In the genomic region with DNA sequence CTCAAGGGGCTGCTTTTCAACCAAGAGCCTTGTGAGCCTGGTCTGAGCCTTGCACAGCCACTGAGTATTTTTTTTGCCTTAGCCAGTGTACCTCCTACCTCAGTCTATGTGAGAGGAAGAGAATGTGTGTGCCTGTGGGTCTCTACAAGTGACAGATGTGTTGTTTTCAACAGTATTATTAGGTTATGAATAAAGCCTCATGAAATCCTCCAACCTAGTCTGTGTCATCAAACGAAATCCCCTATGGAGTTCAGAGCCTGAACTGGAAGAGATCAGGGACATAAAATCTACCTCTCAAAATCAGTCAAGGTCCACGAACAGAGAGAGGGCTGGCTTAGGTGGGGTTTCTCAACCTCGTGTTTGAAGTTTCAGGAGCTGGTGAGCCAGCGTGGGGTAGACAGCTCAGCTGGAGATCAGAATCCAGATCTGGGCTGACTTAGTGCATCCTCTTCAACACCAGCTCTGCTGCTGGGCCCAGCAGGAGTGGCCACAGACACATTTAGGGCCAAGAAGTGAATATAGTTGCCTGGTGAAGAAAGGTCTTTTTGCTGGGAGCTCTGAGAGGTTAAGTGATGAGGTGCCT, we compare ENCODE assay signal across 1 cellular context.
TF ChIP-seq lines count a peak whose summit lies in the region.

No MANE protein-coding gene starts in this region.

TF ChIP-seq in GM12891, 5 proteins besides CTCF, POLR2A, EP300 and RAD21:
- TF ChIP-seq POLR2AphosphoS5 (IDR thresholded peaks at IDR 0.05; ENCODE audit: low read depth, low read length) (no peak), TAF1 (IDR thresholded peaks at IDR 0.05; ENCODE audit: low read depth, low read length) (no peak), SPI1 (IDR thresholded peaks at IDR 0.05; ENCODE audit: low read depth, low read length) (no peak), PAX5 (IDR thresholded peaks at IDR 0.05; ENCODE audit: insufficient read depth, low read length, severe bottlenecking) (no peak), POU2F2 (IDR thresholded peaks at IDR 0.05; ENCODE audit: low read depth, low read length) (no peak)
TF ChIP-seq in GM12891: peak in this region for 0.
